In genomic region chrX:66030505-66031317, GRCh38 we compare ENCODE assay signal across 1 cellular context.
TF ChIP-seq lines count a peak whose summit lies in the region.

No MANE protein-coding gene starts in this region.

TF ChIP-seq in HCT116, 20 proteins besides CTCF, POLR2A, EP300 and RAD21:
- no peak for TF ChIP-seq ZFX (IDR thresholded peaks at IDR 0.05)
- no peak for TF ChIP-seq ELF1 (IDR thresholded peaks at IDR 0.05; ENCODE audit: borderline replicate concordance, low read depth)
